ENCODE assay signal across 8 cellular contexts in genomic region chr6:50602191-50602810, GRCh38.
DNase-seq lines count a peak whose midpoint lies in the region; ATAC-seq and TF ChIP-seq lines count a peak whose summit lies in the region.

No MANE protein-coding gene starts in this region.

- H3K4me1 ChIP-seq in GM23248 (ENCODE audit: insufficient read depth): no peaks in the 10 kb centered on the region

- WGBS in GM23248 (ENCODE audit: low coverage in 1 of 2, low lambda C conversion rate in 2 of 2, missing lambda C conversion rate in 2 of 2), 2 experiments: 0 to 2% methylated on average over 4 of the region's 4 CpGs

- no peak overlapping the region for H3K27ac Mint-ChIP-seq in CD14-positive monocyte
- H3K27ac Mint-ChIP-seq in osteocyte (ENCODE audit: unreplicated experiment): no peak overlapping the region

- H3K9me2 ChIP-seq in GM23248 (ENCODE audit: insufficient read depth): no peaks in the 10 kb centered on the region

- H3K36me3 ChIP-seq in GM23248 (ENCODE audit: low read depth): no peaks in the 10 kb centered on the region

- ATAC-seq in left colon (no peak), HG03565 (IDR thresholded peaks at IDR 0.05; ENCODE audit: unreplicated experiment) (no peak), GM19463 (IDR thresholded peaks at IDR 0.05; ENCODE audit: unreplicated experiment) (no peak)

- no peak overlapping the region for H3K9ac ChIP-seq in GM23248

- H4K20me1 ChIP-seq in GM23248 (ENCODE audit: insufficient read depth): no peaks in the 10 kb centered on the region

- H3K4me3 Mint-ChIP-seq in CD14-positive monocyte: no peak overlapping the region
- no peak overlapping the region for H3K4me3 Mint-ChIP-seq in osteocyte (ENCODE audit: unreplicated experiment)

- no peaks in the 10 kb centered on the region for H3K27me3 ChIP-seq in GM23248 (replicated peaks; ENCODE audit: insufficient read depth)
- H3K27me3 ChIP-seq in dorsolateral prefrontal cortex: peaks cover 0 to 21% (median 0%) of the 10 kb centered on the region in 45 donors

- H2AFZ ChIP-seq in GM23248: no peak overlapping the region

- no peaks in the 10 kb centered on the region for H3K4me1 Mint-ChIP-seq in CD14-positive monocyte
- no peaks in the 10 kb centered on the region for H3K4me1 Mint-ChIP-seq in osteocyte (ENCODE audit: unreplicated experiment)

- DNase-seq in CD14-positive monocyte (ENCODE audit: low spot score): no peak
- peak; percentile 41 for DNase-seq in GM23248
- peak; percentile 3 for DNase-seq in NCI-H82 treated with DMSO at 0.1 percent for 48 hours (lab: John Stamatoyannopoulos, UW; ENCODE audit: unreplicated experiment)
- DNase-seq in dorsolateral prefrontal cortex: no peak
- no peak for DNase-seq in osteocyte (ENCODE audit: extremely low spot score, unreplicated experiment)
- DNase-seq in left colon: no peak

- TF ChIP-seq CTCF in CD14-positive monocyte (IDR thresholded peaks at IDR 0.05): peak; percentile 86
- peak; percentile 68 to 98 (median 84) for TF ChIP-seq CTCF in dorsolateral prefrontal cortex (IDR thresholded peaks at IDR 0.05 in 54 of 56, conservative IDR thresholded peaks at IDR 0.05 in 2 of 56; ENCODE audit: low read depth in 1 of 56, partially characterized antibody in 56 of 56)
- TF ChIP-seq CTCF in osteocyte (IDR thresholded peaks at IDR 0.05): peak; percentile 84

- H3K27ac ChIP-seq in GM23248 (no peak overlapping the region), dorsolateral prefrontal cortex (no peak overlapping the region)

- intact Hi-C loops in CD14-positive monocyte (cut with micrococcal nuclease): no loop called here
- intact Hi-C loops in dorsolateral prefrontal cortex (cut with DNase I): loop anchor here (5.0 to 10.0 kb wide), 3 partner anchors 338 to 470 kb away; no protein-coding TSS in a partner anchor
- intact Hi-C loops in left colon (cut with DNase I, micrococcal nuclease): loop anchor here in 1 of 2 donors (5.0 kb wide), 1 partner anchor 475 kb away; no protein-coding TSS in a partner anchor

- in situ Hi-C loops in GM23248 (cut with MboI): no loop called here

- H3K9me3 Mint-ChIP-seq in CD14-positive monocyte: no peaks in the 10 kb centered on the region
- H3K9me3 Mint-ChIP-seq in osteocyte (ENCODE audit: unreplicated experiment): no peaks in the 10 kb centered on the region

- H3K79me2 ChIP-seq in GM23248 (ENCODE audit: insufficient read depth): no peaks in the 10 kb centered on the region

- no peaks in the 10 kb centered on the region for H3K9me3 ChIP-seq in GM23248 (ENCODE audit: low read depth)

- H3K27me3 Mint-ChIP-seq in CD14-positive monocyte (ENCODE audit: low read depth in 3 of 3): peaks cover 0 to 3% (median 0%) of the 10 kb centered on the region in 3 donors
- peaks cover 39% of the 10 kb centered on the region for H3K27me3 Mint-ChIP-seq in osteocyte (ENCODE audit: unreplicated experiment)

- H3K4me3 ChIP-seq in GM23248: no peak overlapping the region
- H3K4me3 ChIP-seq in dorsolateral prefrontal cortex: no peak overlapping the region

- no peaks in the 10 kb centered on the region for H3K36me3 Mint-ChIP-seq in CD14-positive monocyte
- no peaks in the 10 kb centered on the region for H3K36me3 Mint-ChIP-seq in osteocyte (ENCODE audit: unreplicated experiment)

- no peak overlapping the region for H3K4me2 ChIP-seq in GM23248 (ENCODE audit: unreplicated experiment)

- H3F3A ChIP-seq in GM23248 (ENCODE audit: insufficient read depth): no peaks in the 10 kb centered on the region

Comparison
In these comparisons a context has a peak if more than half of its experiments do, and no peak if none do; other contexts are left out.
1. DNase-seq: peak in GM23248 (single experiment) and NCI-H82 treated with DMSO at 0.1 percent for 48 hours (single experiment); none in CD14-positive monocyte (single experiment), dorsolateral prefrontal cortex (0 of 10), osteocyte (single experiment) and left colon (0 of 2).
2. intact Hi-C loops: an anchor here in dorsolateral prefrontal cortex (5.0 to 10.0 kb wide); none called in CD14-positive monocyte.
3. Peak in every context shown above with its lines, with median percentiles within 50 percentile points of each other: CTCF ChIP-seq.